ENCODE assay signal across 18 cellular contexts in the genomic region with DNA sequence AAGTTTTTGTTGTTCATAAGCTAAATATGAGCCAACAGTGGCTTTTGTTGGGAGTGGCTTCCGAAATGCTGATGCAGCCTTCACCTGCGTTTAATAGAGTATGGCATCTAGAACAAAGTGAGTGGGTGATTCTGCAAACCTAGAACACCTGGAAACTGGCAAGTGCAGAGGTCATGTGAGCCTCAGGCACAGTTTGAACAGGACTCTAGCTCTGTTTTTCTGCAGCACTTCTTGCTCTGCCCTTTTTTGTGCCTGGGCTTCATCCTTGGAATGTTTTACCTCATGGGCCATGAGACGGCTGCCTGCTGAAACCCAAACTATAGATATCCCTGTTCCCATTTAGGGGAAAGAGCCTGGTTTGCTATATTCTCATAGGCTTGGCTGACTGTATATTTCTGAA.
"Had no signal": no experiment of that assay in that cellular context is flagged by ENCODE, and none has a peak within 500 bp of the region (broad histone marks: within the 10 kb centered on the region; RNA-seq: fewer than 3 reads in every experiment).

No MANE protein-coding gene starts in this region.

- ATAC-seq: esophagus mucosa; foreskin keratinocyte; left colon; naive thymus-derived CD8-positive, alpha-beta T cell; right lobe of liver; stimulated activated memory B cell treated with anti-CD40 and anti-IgM and Interleukin-4, amounts not matched to agents 10 μg/mL and 1 μg/mL and 100 μg/mL, for 72 hours had no signal

- H3K27me3 ChIP-seq: foreskin keratinocyte, hepatocyte, ovary, right lobe of liver, spleen, upper lobe of left lung, vagina had no signal

- H3K9me3 ChIP-seq: ovary, right lobe of liver, spleen, upper lobe of left lung, vagina had no signal

- H3K4me3 ChIP-seq: hepatocyte, ovary, right lobe of liver, spleen, upper lobe of left lung, vagina had no signal

- H3K4me2 ChIP-seq: hepatocyte had no signal

- H3K36me3 ChIP-seq: ovary, right lobe of liver, vagina had no signal

- H2AFZ ChIP-seq: hepatocyte had no signal

- H3K27ac ChIP-seq: foreskin keratinocyte, hepatocyte, ovary, right lobe of liver, spleen, upper lobe of left lung, vagina had no signal

- DNase-seq: effector memory CD4-positive, alpha-beta T cell; foreskin keratinocyte; head of caudate nucleus; left colon; mammary epithelial cell; naive thymus-derived CD8-positive, alpha-beta T cell; ovary; right lobe of liver; spleen; stimulated activated CD4-positive, alpha-beta T cell treated with anti-CD3 and anti-CD28 coated beads, Interleukin-15, amount 100 ng/mL, for 24 hours; stimulated activated CD4-positive, alpha-beta T cell treated with anti-CD3 and anti-CD28 coated beads, Interleukin-1b, Interleukin-23, amount 100 ng/mL, for 48 hours; stimulated activated CD4-positive, alpha-beta T cell treated with anti-CD3 and anti-CD28 coated beads, Interleukin-4, amount 100 ng/mL, for 24 hours; substantia nigra; upper lobe of left lung had no signal
